11 cellular contexts compared by ENCODE assay signal in the genomic region with DNA sequence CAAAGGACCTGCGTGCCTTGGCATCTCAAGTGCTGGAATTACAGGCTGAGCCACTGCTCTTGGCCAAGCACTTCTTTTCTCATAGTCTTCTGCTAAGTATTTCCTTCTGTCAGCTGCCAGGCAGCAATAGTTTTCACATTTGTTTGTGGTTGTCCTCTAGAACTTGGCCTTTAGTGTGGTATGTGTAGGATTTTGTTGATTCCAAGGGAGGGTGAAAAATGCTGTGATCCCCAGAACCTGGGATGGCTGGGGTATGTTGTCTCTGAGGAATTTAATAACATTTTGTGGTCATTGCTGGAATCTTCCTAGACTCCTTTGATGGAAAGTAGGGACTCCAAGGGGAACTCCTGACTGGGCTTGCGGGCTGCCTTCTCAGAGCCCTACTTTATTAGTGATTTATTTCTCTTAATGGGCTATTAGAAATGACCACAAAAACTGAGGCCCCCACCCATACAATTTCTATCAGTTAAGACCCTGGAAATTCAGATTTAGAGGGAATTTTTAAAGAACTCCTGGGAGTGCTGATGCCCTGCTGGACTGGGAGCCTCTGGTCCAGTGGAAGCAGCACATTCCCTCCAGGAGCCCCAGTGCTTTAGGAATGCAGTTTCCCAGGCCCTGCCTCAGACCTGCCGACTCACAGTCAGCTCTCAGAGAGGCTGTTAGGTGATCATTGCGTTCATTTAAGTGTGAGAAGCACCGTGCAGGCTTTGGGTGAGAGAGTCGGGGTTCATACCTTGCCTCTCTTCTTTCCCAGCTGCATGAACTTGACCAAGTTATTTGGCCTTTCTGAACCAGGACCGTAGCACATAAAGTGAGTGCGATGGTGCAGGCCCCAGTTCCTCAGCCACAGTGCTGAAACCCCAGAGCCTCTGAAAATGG. TPM values are rescaled to one million over a fixed set of nuclear protein-coding genes. Genes with fewer than 3 reads are reported as not detected.
A peak's percentile ranks its signal among the peaks of the same experiment; 100 is the strongest.
DNase-seq lines count a peak whose midpoint lies in the region; ATAC-seq and TF ChIP-seq lines count a peak whose summit lies in the region.
"Had no signal": no experiment of that assay in that cellular context is flagged by ENCODE, and none has a peak within 500 bp of the region (broad histone marks: within the 10 kb centered on the region; RNA-seq: fewer than 3 reads in every experiment).

No MANE protein-coding gene starts in this region.

- no peaks in the 10 kb centered on the region for H3K36me3 ChIP-seq in body of pancreas (replicated peaks in 1 of 2; ENCODE audit: insufficient read depth in 1 of 2, low read depth in 2 of 2)
- H3K36me3 ChIP-seq in naive thymus-derived CD4-positive, alpha-beta T cell (ENCODE audit: control insufficient read depth in 2 of 3, insufficient read depth in 3 of 3, low read length in 3 of 3) = peaks cover 0 to 4% (median 0%) of the 10 kb centered on the region in 3 experiments
- H3K36me3 ChIP-seq in aorta (ENCODE audit: control insufficient read depth in 1 of 2, insufficient read depth in 2 of 2, low read length in 1 of 2) = no peaks in the 10 kb centered on the region

- CTCF ChIA-PET in CD4-positive, alpha-beta T cell (lab: Charles Lee) = no interaction called here
- CTCF ChIA-PET in naive thymus-derived CD4-positive, alpha-beta T cell (lab: Charles Lee) = no interaction called here

- TF ChIP-seq POLR2A in body of pancreas (IDR thresholded peaks at IDR 0.05) = no peak

- H3K27ac Mint-ChIP-seq in CD4-positive, alpha-beta T cell = peak overlapping the region; percentile 63
- peak overlapping the region in 8 of 9 donors; percentile 1 to 81 (median 28) for H3K27ac Mint-ChIP-seq in naive thymus-derived CD4-positive, alpha-beta T cell

- 66 to 80% methylated on average over 5 to 8 of the region's 8 CpGs for WGBS in body of pancreas, 2 donors
- 34 to 57% methylated on average over 8 of the region's 8 CpGs for WGBS in aorta, 2 donors

- POLR2A ChIA-PET in CD4-positive, alpha-beta T cell (lab: Charles Lee) = no interaction called here
- POLR2A ChIA-PET in naive thymus-derived CD4-positive, alpha-beta T cell (lab: Charles Lee) = no interaction called here

- H3K9me3 ChIP-seq in CD4-positive, alpha-beta T cell (ENCODE audit: control insufficient read depth, low read length) = no peaks in the 10 kb centered on the region
- H3K9me3 ChIP-seq in body of pancreas (no peaks in the 10 kb centered on the region), aorta (ENCODE audit: control insufficient read depth, low read length) (no peaks in the 10 kb centered on the region)
- no peaks in the 10 kb centered on the region for H3K9me3 ChIP-seq in naive thymus-derived CD4-positive, alpha-beta T cell (ENCODE audit: control insufficient read depth in 2 of 3, low read length in 3 of 3)

- H3K27me3 ChIP-seq in CD4-positive, alpha-beta T cell (ENCODE audit: control insufficient read depth, insufficient read depth, low read length) = no peaks in the 10 kb centered on the region
- no peaks in the 10 kb centered on the region for H3K27me3 ChIP-seq in body of pancreas
- no peaks in the 10 kb centered on the region for H3K27me3 ChIP-seq in naive thymus-derived CD4-positive, alpha-beta T cell (ENCODE audit: control insufficient read depth in 2 of 2, insufficient read depth in 2 of 2, low read length in 2 of 2)
- no peaks in the 10 kb centered on the region for H3K27me3 ChIP-seq in aorta (ENCODE audit: control insufficient read depth in 1 of 2, insufficient read depth in 2 of 2, low read length in 1 of 2)

- H3K4me3 ChIP-seq in body of pancreas (no peak overlapping the region), aorta (ENCODE audit: low read length in 2 of 2) (no peak overlapping the region)
- no peak overlapping the region for H3K4me3 ChIP-seq in naive thymus-derived CD4-positive, alpha-beta T cell (ENCODE audit: low read length)

- peaks cover 27% of the 10 kb centered on the region for H3K36me3 Mint-ChIP-seq in CD4-positive, alpha-beta T cell (ENCODE audit: low read depth)
- H3K36me3 Mint-ChIP-seq in naive thymus-derived CD4-positive, alpha-beta T cell = peaks cover 0 to 22% (median 11%) of the 10 kb centered on the region in 5 donors

- no peak overlapping the region for H3K4me3 Mint-ChIP-seq in CD4-positive, alpha-beta T cell
- H3K4me3 Mint-ChIP-seq in naive thymus-derived CD4-positive, alpha-beta T cell = peak overlapping the region in 1 of 10 donors; percentile 65

- intact Hi-C loops in CD4-positive, alpha-beta T cell (cut with DNase I, micrococcal nuclease) = no loop called here
- intact Hi-C loops in body of pancreas (cut with DNase I) = no loop called here
- intact Hi-C loops in naive thymus-derived CD4-positive, alpha-beta T cell (cut with micrococcal nuclease) = no loop called here
- intact Hi-C loops in aorta (cut with DNase I) = no loop called here

- peaks cover 6% of the 10 kb centered on the region for H3K4me1 ChIP-seq in body of pancreas
- peaks cover 11 to 15% of the 10 kb centered on the region in 2 donors for H3K4me1 ChIP-seq in naive thymus-derived CD4-positive, alpha-beta T cell (ENCODE audit: control insufficient read depth in 2 of 2, insufficient read depth in 2 of 2, low read length in 2 of 2)
- no peaks in the 10 kb centered on the region for H3K4me1 ChIP-seq in aorta (ENCODE audit: control insufficient read depth in 1 of 2, insufficient read depth in 2 of 2, low read length in 2 of 2)

- no peak overlapping the region for H3K27ac ChIP-seq in CD4-positive, alpha-beta T cell (ENCODE audit: low read depth, low read length)
- H3K27ac ChIP-seq in body of pancreas (no peak overlapping the region), aorta (ENCODE audit: low read depth in 1 of 2, low read length in 2 of 2) (no peak overlapping the region)
- H3K27ac ChIP-seq in naive thymus-derived CD4-positive, alpha-beta T cell (ENCODE audit: low read depth, low read length) = no peak overlapping the region

- TF ChIP-seq CTCF in CD4-positive, alpha-beta T cell (IDR thresholded peaks at IDR 0.05) = no peak
- TF ChIP-seq CTCF in body of pancreas (IDR thresholded peaks at IDR 0.05) = no peak

- peaks cover 59% of the 10 kb centered on the region for H3K4me1 Mint-ChIP-seq in CD4-positive, alpha-beta T cell (ENCODE audit: low read depth)
- peaks cover 35 to 71% (median 60%) of the 10 kb centered on the region in 7 donors for H3K4me1 Mint-ChIP-seq in naive thymus-derived CD4-positive, alpha-beta T cell

- H3K27me3 Mint-ChIP-seq in CD4-positive, alpha-beta T cell = no peaks in the 10 kb centered on the region
- no peaks in the 10 kb centered on the region for H3K27me3 Mint-ChIP-seq in naive thymus-derived CD4-positive, alpha-beta T cell

- no peak for DNase-seq in CD4-positive, alpha-beta T cell
- peak; percentile 25 for DNase-seq in HT1080 (ENCODE audit: low read depth)
- DNase-seq in body of pancreas = no peak
- DNase-seq in naive thymus-derived CD4-positive, alpha-beta T cell = no peak
- DNase-seq in NCI-H2171 (lab: John Stamatoyannopoulos, UW) = no peak
- no peak for DNase-seq in DMS53 treated with DMSO at 0.1 percent for 48 hours (lab: John Stamatoyannopoulos, UW; ENCODE audit: unreplicated experiment)
- no peak for DNase-seq in aorta
- DNase-seq: NCI-H2107; SHP77; stimulated activated CD4-positive, alpha-beta T cell treated with anti-CD3 and anti-CD28 coated beads, Interleukin-2, amount 100 ng/mL, for 48 hours had no signal

- ATAC-seq in CD4-positive, alpha-beta T cell (ENCODE audit: poor library complexity) = no peak
- peak; percentile 28 for ATAC-seq in body of pancreas
- no peak for ATAC-seq in naive thymus-derived CD4-positive, alpha-beta T cell
- no peak for ATAC-seq in GM18519 (IDR thresholded peaks at IDR 0.05; ENCODE audit: low FRiP score, unreplicated experiment)
- ATAC-seq in aorta (ENCODE audit: low FRiP score) = no peak

- no peaks in the 10 kb centered on the region for H3K9me3 Mint-ChIP-seq in CD4-positive, alpha-beta T cell
- H3K9me3 Mint-ChIP-seq in naive thymus-derived CD4-positive, alpha-beta T cell = no peaks in the 10 kb centered on the region

RNA-seq across cellular contexts. Expression of a gene that starts 22.7 kb away (rescaled TPM):
- total RNA-seq in CD4-positive, alpha-beta T cell = 10 to 100 TPM; 27.1 to 32.4 TPM
- total RNA-seq in HT1080 (2014; rRNA removed; shearing (Covaris generic)) = 21.4 and 24.0 TPM in 2 replicates
- 21.7 and 23.9 TPM in 2 replicates for polyA plus RNA-seq in HT1080 (2015; cell fraction: cytosol; rRNA removed)
- polyA plus RNA-seq in HT1080 (2015; cell fraction: nucleus; rRNA removed) = 17.5 and 18.9 TPM in 2 replicates
- total RNA-seq in body of pancreas (10 to 100 TPM; 10.4 to 22.7 TPM), aorta (10 to 100 TPM; 18.1 to 32.6 TPM)
- 10 to 100 TPM; 27.7 to 74.4 (median 44.1) TPM for total RNA-seq in naive thymus-derived CD4-positive, alpha-beta T cell
- polyA plus RNA-seq in naive thymus-derived CD4-positive, alpha-beta T cell = 10 to 100 TPM; 16.1 to 23.8 TPM
- polyA plus RNA-seq in aorta = 1 to 10 TPM; 3.4 to 5.0 TPM
